Comparison of ENCODE assay signal across 11 cellular contexts in genomic region chr7:76259124-76260086, GRCh38. TPM values are rescaled to one million over a fixed set of nuclear protein-coding genes. Genes with fewer than 3 reads are reported as not detected.
DNase-seq lines count a peak whose midpoint lies in the region; ATAC-seq and TF ChIP-seq lines count a peak whose summit lies in the region.
"Had no signal": no experiment of that assay in that cellular context is flagged by ENCODE, and none has a peak within 500 bp of the region (broad histone marks: within the 10 kb centered on the region; RNA-seq: fewer than 3 reads in every experiment).

No MANE protein-coding gene starts in this region.

- no peaks in the 10 kb centered on the region; the same call in 1 of the 2 replicates for H3K27me3 Mint-ChIP-seq in WTC11 (ENCODE audit: low read depth)
- peaks cover 2 to 17% (median 3%) of the 10 kb centered on the region in 3 donors for H3K27me3 Mint-ChIP-seq in immature natural killer cell (ENCODE audit: low read depth in 3 of 3)

- 19 to 27% (median 20%) methylated on average over 28 to 49 of the region's 49 CpGs for WGBS in spleen, 5 donors
- WGBS in GM23248 (ENCODE audit: low coverage in 1 of 2, low lambda C conversion rate in 2 of 2, missing lambda C conversion rate in 2 of 2), 2 experiments = 18 to 25% methylated on average over 30 to 43 of the region's 49 CpGs

- H3K4me3 Mint-ChIP-seq in WTC11 = peak overlapping the region; percentile 67
- H3K4me3 Mint-ChIP-seq in immature natural killer cell = peak overlapping the region; percentile 20 to 60 (median 44)

- H3K36me3 ChIP-seq in HAP-1 (replicated peaks) = no peaks in the 10 kb centered on the region
- no peaks in the 10 kb centered on the region for H3K36me3 ChIP-seq in spleen
- H3K36me3 ChIP-seq in GM23248 (ENCODE audit: low read depth) = no peaks in the 10 kb centered on the region

- no peaks in the 10 kb centered on the region for H3K9me3 ChIP-seq in HAP-1
- no peaks in the 10 kb centered on the region for H3K9me3 ChIP-seq in spleen
- H3K9me3 ChIP-seq in GM23248 (ENCODE audit: low read depth) = no peaks in the 10 kb centered on the region
- H3K9me3 ChIP-seq: body of pancreas had no signal

- H3K27ac ChIP-seq in spleen = no peak overlapping the region
- no peak overlapping the region for H3K27ac ChIP-seq in GM23248
- H3K27ac ChIP-seq: body of pancreas, foreskin keratinocyte, HL-60 had no signal

- CTCF ChIA-PET in WTC11 (lab: Charles Lee) = interaction anchor here (0.6 to 6.0 kb wide), 14 partner anchors 9 to 239 kb away, joined by 3 to 103 read pairs (median 5); partner anchors contain the start of gene SRRM3

- DNase-seq in HAP-1 (ENCODE audit: low spot score in 2 of 2) (peak in 1 of 2 experiments; percentile 35), WTC11 (ENCODE audit: low spot score) (peak; percentile 46), immature natural killer cell (no peak), spleen (no peak), GM23248 (no peak), HuH-7.5 (ENCODE audit: low spot score) (no peak)
- DNase-seq in stimulated activated naive CD4-positive, alpha-beta T cell treated with Interleukin-2 at 50 U/mL for 16 hours (lab: John Stamatoyannopoulos, UW) = no peak
- DNase-seq: foreskin keratinocyte, occipital lobe had no signal

- no peak for TF ChIP-seq CTCF in WTC11 (IDR thresholded peaks at IDR 0.05)
- no peak for TF ChIP-seq CTCF in spleen (IDR thresholded peaks at IDR 0.05 in 8 of 11, conservative IDR thresholded peaks at IDR 0.05 in 3 of 11)

- peak overlapping the region; percentile 39 for H3K4me3 ChIP-seq in HAP-1
- H3K4me3 ChIP-seq in spleen = peak overlapping the region in 6 of 8 donors; percentile 9 to 57 (median 24)
- H3K4me3 ChIP-seq in GM23248 = no peak overlapping the region
- H3K4me3 ChIP-seq: body of pancreas had no signal

- no peaks in the 10 kb centered on the region for H3F3A ChIP-seq in GM23248 (ENCODE audit: insufficient read depth)

- no peaks in the 10 kb centered on the region for H3K9me2 ChIP-seq in GM23248 (ENCODE audit: insufficient read depth)

- no peak overlapping the region for H3K4me2 ChIP-seq in GM23248 (ENCODE audit: unreplicated experiment)

- POLR2A ChIA-PET in WTC11 (lab: Charles Lee) = interaction anchor here (0.7 to 2.3 kb wide), 7 partner anchors 9 to 117 kb away, joined by 3 to 19 read pairs (median 7); no protein-coding TSS in a partner anchor

- peaks cover 33% of the 10 kb centered on the region for H3K4me1 Mint-ChIP-seq in WTC11
- peaks cover 0 to 6% of the 10 kb centered on the region in 2 donors for H3K4me1 Mint-ChIP-seq in immature natural killer cell

- no peaks in the 10 kb centered on the region for H4K20me1 ChIP-seq in GM23248 (ENCODE audit: insufficient read depth)

- no peak overlapping the region for H3K9ac ChIP-seq in GM23248

- H3K4me1 ChIP-seq in HAP-1 (peaks cover 2% of the 10 kb centered on the region; the same call in 1 of the 2 replicates), spleen (peaks cover 0 to 11% (median 9%) of the 10 kb centered on the region in 6 donors), GM23248 (ENCODE audit: insufficient read depth) (no peaks in the 10 kb centered on the region)
- H3K4me1 ChIP-seq: foreskin keratinocyte had no signal

- H3K36me3 Mint-ChIP-seq in WTC11 (peaks cover 11% of the 10 kb centered on the region), immature natural killer cell (no peaks in the 10 kb centered on the region)

- TF ChIP-seq POLR2A in spleen (IDR thresholded peaks at IDR 0.05) = no peak

- H3K9me3 Mint-ChIP-seq in WTC11 = no peaks in the 10 kb centered on the region
- no peaks in the 10 kb centered on the region for H3K9me3 Mint-ChIP-seq in immature natural killer cell

- H2AFZ ChIP-seq in GM23248 = no peak overlapping the region

- in situ Hi-C loops in HAP-1 (cut with MboI; ENCODE audit: low sequenced_read_pairs) = loop anchor here (5.0 kb wide), 1 partner anchor 82 kb away; no protein-coding TSS in a partner anchor
- in situ Hi-C loops in GM23248 (cut with MboI) = no loop called here

- H3K27me3 ChIP-seq in HAP-1 (ENCODE audit: low read depth) (no peaks in the 10 kb centered on the region), spleen (replicated peaks in 1 of 7) (peaks cover 4 to 75% (median 26%) of the 10 kb centered on the region in 7 donors), GM23248 (replicated peaks; ENCODE audit: insufficient read depth) (peaks cover 17% of the 10 kb centered on the region)

- no peak overlapping the region for H3K27ac Mint-ChIP-seq in WTC11
- H3K27ac Mint-ChIP-seq in immature natural killer cell = no peak overlapping the region

- peak; percentile 2; the same call in 1 of the 2 replicates for ATAC-seq in WTC11

- intact Hi-C loops in spleen (cut with DNase I; ENCODE audit: low total_unique reads) = no loop called here

- no peaks in the 10 kb centered on the region for H3K79me2 ChIP-seq in GM23248 (ENCODE audit: insufficient read depth)

TF ChIP-seq in WTC11, 78 proteins besides CTCF, POLR2A, EP300 and RAD21:
- no peak for TF ChIP-seq IRF1 (CRISPR knock-in tag; IDR thresholded peaks at IDR 0.05)
- no peak for TF ChIP-seq JUN (CRISPR knock-in tag; IDR thresholded peaks at IDR 0.05)
- no peak for TF ChIP-seq ZBTB43 (CRISPR knock-in tag; IDR thresholded peaks at IDR 0.05)
- TF ChIP-seq ZNF425 (CRISPR knock-in tag; conservative IDR thresholded peaks at IDR 0.05) = no peak
- TF ChIP-seq CDX4 (CRISPR knock-in tag; IDR thresholded peaks at IDR 0.05; ENCODE audit: borderline replicate concordance) = no peak
- TF ChIP-seq FOXP1 (CRISPR knock-in tag; IDR thresholded peaks at IDR 0.05; ENCODE audit: borderline replicate concordance) = peak; percentile 40; the same call in 1 of the 2 replicates
- TF ChIP-seq ZMAT4 (CRISPR knock-in tag; IDR thresholded peaks at IDR 0.05) = no peak
- peak; percentile 70; the same call in 1 of the 2 replicates for TF ChIP-seq ZNF121 (CRISPR knock-in tag; IDR thresholded peaks at IDR 0.05)
- no peak for TF ChIP-seq MYBL2 (CRISPR knock-in tag; IDR thresholded peaks at IDR 0.05)

RNA-seq across cellular contexts. Expression of gene HSPB1, which starts 43.1 kb away (rescaled TPM):
- 202 to 299 TPM (median 285 TPM) in 3 replicates for total RNA-seq in WTC11 (2021)
- 10 to 100 TPM; 11.2 to 49.8 (median 34.6) TPM for polyA plus RNA-seq in immature natural killer cell
- 100 to 1,000 TPM in 5 of 7 donors, 10 to 100 TPM in 2; 56.5 to 227 (median 131) TPM for total RNA-seq in spleen
- polyA plus RNA-seq in spleen = 100 to 1,000 TPM in 2 of 3 donors, 10 to 100 TPM in 1; 70.1 to 216 (median 214) TPM
- 79.5 and 96.5 TPM in 2 replicates for total RNA-seq in GM23248 (2014; rRNA removed; shearing (Covaris generic))
- 1,542 and 1,564 TPM in 2 replicates for polyA plus RNA-seq in GM23248 (2016; fragmentation: Nextera tagmentation; extraction: Ambion mirVana)

RNA-seq across cellular contexts. Expression of gene SRRM3, which starts 57.7 kb away (rescaled TPM):
- total RNA-seq in WTC11 (2021) = 17.7 to 24.6 TPM (median 20.7 TPM) in 3 replicates
- polyA plus RNA-seq in immature natural killer cell = not detected
- 1 to 10 TPM in 2 of 7 donors, under 1 TPM in 4, not detected in 1; 0.23 to 1.2 (median 0.76) TPM for total RNA-seq in spleen
- 1 to 10 TPM in 1 of 3 donors, under 1 TPM in 2; 0.93 to 1.6 (median 0.96) TPM for polyA plus RNA-seq in spleen
- 0.65 TPM in 1 of 2 replicates, not detected in the other for total RNA-seq in GM23248 (2014; rRNA removed; shearing (Covaris generic))
- polyA plus RNA-seq in GM23248 (2016; fragmentation: Nextera tagmentation; extraction: Ambion mirVana) = 0.39 and 0.91 TPM in 2 replicates
